In genomic region chr11:77575428-77575827, GRCh38 we compare ENCODE assay signal across 2 cellular contexts. TPM values are rescaled to one million over a fixed set of nuclear protein-coding genes. Genes with fewer than 3 reads are reported as not detected.
"Had no signal": no experiment of that assay in that cellular context is flagged by ENCODE, and none has a peak within 500 bp of the region (broad histone marks: within the 10 kb centered on the region; RNA-seq: fewer than 3 reads in every experiment).

No MANE protein-coding gene starts in this region.

RNA-seq across cellular contexts. Expression of gene AQP11, which starts 14.3 kb away (rescaled TPM):
- total RNA-seq: MCF 10A, OCI-LY7 had no signal
